18 cellular contexts compared by ENCODE assay signal in genomic region chr7:30422922-30423321, GRCh38. TPM values are rescaled to one million over a fixed set of nuclear protein-coding genes. Genes with fewer than 3 reads are reported as not detected.
DNase-seq lines count a peak whose midpoint lies in the region; ATAC-seq and TF ChIP-seq lines count a peak whose summit lies in the region.
"Had no signal": no experiment of that assay in that cellular context is flagged by ENCODE, and none has a peak within 500 bp of the region (broad histone marks: within the 10 kb centered on the region; RNA-seq: fewer than 3 reads in every experiment).

No MANE protein-coding gene starts in this region.

- CTCF ChIA-PET in SK-N-SH (lab: Yijun Ruan, JAX) = interaction anchor here (0.8 to 2.5 kb wide), 4 partner anchors 10 to 141 kb away, joined by 3 to 14 read pairs (median 4); no protein-coding TSS in a partner anchor

- TF ChIP-seq CTCF in SK-N-SH (IDR thresholded peaks at IDR 0.05) (no peak), fibroblast of lung (conservative IDR thresholded peaks at IDR 0.05 in 1 of 2, IDR thresholded peaks at IDR 0.05 in 1 of 2; ENCODE audit: low read depth in 1 of 2, low read length in 2 of 2) (no peak)

- peaks cover 5% of the 10 kb centered on the region for H3F3A ChIP-seq in SK-N-SH (replicated peaks; ENCODE audit: insufficient read depth)

- H3K36me3 ChIP-seq in SK-N-SH (replicated peaks in 1 of 2; ENCODE audit: control insufficient read depth in 1 of 2, insufficient read depth in 2 of 2, low read length in 1 of 2) (peaks cover 9 to 29% of the 10 kb centered on the region in 2 experiments), fibroblast of lung (ENCODE audit: control insufficient read depth, insufficient read depth, low read length) (peaks cover 2% of the 10 kb centered on the region)

- TF ChIP-seq RAD21 in SK-N-SH (IDR thresholded peaks at IDR 0.05; ENCODE audit: low read length) = no peak

- ATAC-seq in stimulated activated naive CD8-positive, alpha-beta T cell treated with anti-CD3 and anti-CD28 coated beads, Interleukin-15, Interleukin-2, amounts not matched to agents 100 U/mL and 50 U/mL, for 24 hours = peak; percentile 82
- ATAC-seq in stimulated activated naive CD8-positive, alpha-beta T cell treated with anti-CD3 and anti-CD28 coated beads, Interleukin-15, amount 100 ng/mL, for 72 hours = no peak
- ATAC-seq in HG03432 (IDR thresholded peaks at IDR 0.05; ENCODE audit: unreplicated experiment) (no peak), GM18861 (IDR thresholded peaks at IDR 0.05; ENCODE audit: unreplicated experiment) (no peak)
- ATAC-seq: naive thymus-derived CD4-positive, alpha-beta T cell; psoas muscle had no signal

- no peak for TF ChIP-seq EP300 in SK-N-SH (IDR thresholded peaks at IDR 0.05; ENCODE audit: borderline replicate concordance in 1 of 2, low read depth in 1 of 2, low read length in 1 of 2)

- no peaks in the 10 kb centered on the region; a peak in 1 of 4 replicates for H3K4me1 ChIP-seq in SK-N-SH (ENCODE audit: control insufficient read depth in 1 of 2, insufficient read depth in 2 of 2, low read depth in 1 of 2, low read length in 1 of 2)
- no peaks in the 10 kb centered on the region for H3K4me1 ChIP-seq in fibroblast of lung (ENCODE audit: control insufficient read depth, extremely low read depth, insufficient read depth, low read length)
- H3K4me1 ChIP-seq: psoas muscle had no signal

- H3K4me3 ChIP-seq in SK-N-SH (ENCODE audit: low read depth in 2 of 2, low read length in 1 of 2) = no peak overlapping the region
- H3K4me3 ChIP-seq in fibroblast of lung (replicated peaks in 1 of 4; ENCODE audit: control extremely low read depth in 1 of 4, insufficient read depth in 1 of 4, low read depth in 3 of 4, low read length in 4 of 4) = no peak overlapping the region
- H3K4me3 ChIP-seq: cardiac muscle cell, psoas muscle, tibial nerve had no signal

- H4K20me1 ChIP-seq in SK-N-SH (ENCODE audit: insufficient read depth) = no peaks in the 10 kb centered on the region
- no peaks in the 10 kb centered on the region for H4K20me1 ChIP-seq in fibroblast of lung (ENCODE audit: control insufficient read depth, extremely low read depth, insufficient read depth, low read length)

- no peak overlapping the region for H3K4me2 ChIP-seq in SK-N-SH
- H3K4me2 ChIP-seq in fibroblast of lung (ENCODE audit: extremely low read depth, insufficient read depth, low read length) = no peak overlapping the region

- H3K27ac Mint-ChIP-seq in stimulated activated naive CD8-positive, alpha-beta T cell treated with anti-CD3 and anti-CD28 coated beads, Interleukin-15, amount 100 ng/mL, for 72 hours = no peak overlapping the region
- H3K27ac Mint-ChIP-seq: naive thymus-derived CD4-positive, alpha-beta T cell; T-helper 2 cell treated with Interferon-gamma antibody and Interleukin-4, amounts not matched to agents 5 μg/mL and 100 μg/mL, for 36 hours had no signal

- H3K9ac ChIP-seq in SK-N-SH (no peak overlapping the region), fibroblast of lung (ENCODE audit: insufficient read depth, low read length) (no peak overlapping the region)

- no peaks in the 10 kb centered on the region for H3K79me2 ChIP-seq in SK-N-SH (ENCODE audit: insufficient read depth)
- H3K79me2 ChIP-seq in fibroblast of lung (ENCODE audit: control insufficient read depth, insufficient read depth, low read length) = no peaks in the 10 kb centered on the region

- H3K9me3 ChIP-seq in SK-N-SH = no peaks in the 10 kb centered on the region
- H3K9me3 ChIP-seq in fibroblast of lung (ENCODE audit: control insufficient read depth, insufficient read depth, low read depth, low read length) = no peaks in the 10 kb centered on the region
- H3K9me3 ChIP-seq: psoas muscle, tibial nerve had no signal

- H3K27me3 ChIP-seq in SK-N-SH (ENCODE audit: insufficient read depth) (no peaks in the 10 kb centered on the region), fibroblast of lung (ENCODE audit: control insufficient read depth, insufficient read depth, low read length) (no peaks in the 10 kb centered on the region)
- H3K27me3 ChIP-seq: cardiac muscle cell, tibial nerve had no signal

- H2AFZ ChIP-seq in SK-N-SH (ENCODE audit: low read depth) (no peak overlapping the region), fibroblast of lung (ENCODE audit: low read length) (no peak overlapping the region)

- peak; percentile 20 for DNase-seq in stimulated activated naive CD8-positive, alpha-beta T cell treated with anti-CD3 and anti-CD28 coated beads, Interleukin-15, Interleukin-2, amounts not matched to agents 100 U/mL and 50 U/mL, for 24 hours
- DNase-seq in stimulated activated naive CD8-positive, alpha-beta T cell treated with anti-CD3 and anti-CD28 coated beads, Interleukin-15, amount 100 ng/mL, for 72 hours = no peak
- DNase-seq in SK-N-SH (no peak), fibroblast of lung (ENCODE audit: low read depth in 2 of 2) (peak; percentile 25 to 62), OCI-M2 (lab: John Stamatoyannopoulos, UW; ENCODE audit: unreplicated experiment) (no peak)
- no peak for DNase-seq in activated CD4-positive, CD25-positive, alpha-beta regulatory T cell treated with anti-CD3 and anti-CD28 coated beads, Interleukin-2, amount 50 U/mL, for 72 hours
- DNase-seq: activated gamma-delta T cell treated with Interleukin-2 at 50 U/mL for 16 hours; DMS79 treated with DMSO at 0.1 percent for 48 hours; naive thymus-derived CD4-positive, alpha-beta T cell; NCI-H2029 treated with DMSO at 0.1 percent for 48 hours; NCI-H748 treated with DMSO at 0.1 percent for 48 hours; psoas muscle had no signal

- H3K9me2 ChIP-seq in SK-N-SH = no peaks in the 10 kb centered on the region

- H3K27ac ChIP-seq in SK-N-SH (ENCODE audit: low read depth in 2 of 2, low read length in 1 of 2) (no peak overlapping the region), fibroblast of lung (ENCODE audit: insufficient read depth, low read length) (no peak overlapping the region)
- H3K27ac ChIP-seq: C4-2B, cardiac muscle cell, psoas muscle, tibial nerve had no signal

- peaks cover 10% of the 10 kb centered on the region for H3K4me1 Mint-ChIP-seq in stimulated activated naive CD8-positive, alpha-beta T cell treated with anti-CD3 and anti-CD28 coated beads, Interleukin-15, amount 100 ng/mL, for 72 hours

- WGBS in SK-N-SH (ENCODE audit: low lambda C conversion rate) = 79% methylated on average over 6 of the region's 6 CpGs

- POLR2A ChIA-PET in SK-N-SH (lab: Yijun Ruan, JAX) = no interaction called here

- H3K27me3 Mint-ChIP-seq in stimulated activated naive CD8-positive, alpha-beta T cell treated with anti-CD3 and anti-CD28 coated beads, Interleukin-15, amount 100 ng/mL, for 72 hours = no peaks in the 10 kb centered on the region
- H3K27me3 Mint-ChIP-seq: naive thymus-derived CD4-positive, alpha-beta T cell had no signal

- H3K9me3 Mint-ChIP-seq in stimulated activated naive CD8-positive, alpha-beta T cell treated with anti-CD3 and anti-CD28 coated beads, Interleukin-15, amount 100 ng/mL, for 72 hours = no peaks in the 10 kb centered on the region

- H3K4me3 Mint-ChIP-seq in stimulated activated naive CD8-positive, alpha-beta T cell treated with anti-CD3 and anti-CD28 coated beads, Interleukin-15, amount 100 ng/mL, for 72 hours = no peak overlapping the region
- H3K4me3 Mint-ChIP-seq: naive thymus-derived CD4-positive, alpha-beta T cell; T-helper 2 cell treated with Interferon-gamma antibody and Interleukin-4, amounts not matched to agents 5 μg/mL and 100 μg/mL, for 36 hours had no signal

TF ChIP-seq in SK-N-SH, 30 proteins besides CTCF, POLR2A, EP300 and RAD21 (continues in another document):
- TF ChIP-seq MXI1 (IDR thresholded peaks at IDR 0.05; ENCODE audit: low read depth, low read length) = no peak
- TF ChIP-seq ZBTB33 (IDR thresholded peaks at IDR 0.05; ENCODE audit: borderline replicate concordance, low read depth) = no peak
- no peak for TF ChIP-seq IRF3 (IDR thresholded peaks at IDR 0.05; ENCODE audit: low read depth, low read length)
- peak; percentile 37; the same call in 1 of the 2 replicates for TF ChIP-seq FOSL2 (IDR thresholded peaks at IDR 0.05; ENCODE audit: borderline replicate concordance, low read depth)
- TF ChIP-seq JUND (IDR thresholded peaks at IDR 0.05) = 0 out of 2 replicates have a peak, but pooled peaks have one; percentile 10
- no peak for TF ChIP-seq TCF12 (IDR thresholded peaks at IDR 0.05)
- no peak for TF ChIP-seq SMC3 (IDR thresholded peaks at IDR 0.05; ENCODE audit: low read depth, low read length)
- no peak for TF ChIP-seq RXRA (IDR thresholded peaks at IDR 0.05; ENCODE audit: borderline replicate concordance, low read depth)

RNA-seq across cellular contexts. Expression of gene NOD1, which starts 55.7 kb away (rescaled TPM):
- polyA plus RNA-seq in SK-N-SH (2012; rRNA removed) (5.5 and 5.6 TPM in 2 replicates), fibroblast of lung (2.8 and 3.3 TPM in 2 replicates)
- polyA plus RNA-seq in SK-N-SH (2012; cell fraction: cytosol; rRNA removed) = 3.2 and 3.5 TPM in 2 replicates
- 15.0 and 18.3 TPM in 2 replicates for polyA plus RNA-seq in SK-N-SH (2012; cell fraction: nucleus; rRNA removed)
- 6.9 and 7.3 TPM in 2 replicates for total RNA-seq in fibroblast of lung
- 2.1 and 3.4 TPM in 2 replicates for polyA plus RNA-seq in fibroblast of lung (2012)
- polyA minus RNA-seq in fibroblast of lung (ENCODE audit: low replicate concordance) = 1.9 and 5.3 TPM in 2 replicates

Comparison
In these comparisons a context has a peak if more than half of its experiments do, and no peak if none do; other contexts are left out.
1. DNase-seq: peak in stimulated activated naive CD8-positive, alpha-beta T cell treated with anti-CD3 and anti-CD28 coated beads, Interleukin-15, Interleukin-2, amounts not matched to agents 100 U/mL and 50 U/mL, for 24 hours (single experiment) and fibroblast of lung (2 of 2); none in stimulated activated naive CD8-positive, alpha-beta T cell treated with anti-CD3 and anti-CD28 coated beads, Interleukin-15, amount 100 ng/mL, for 72 hours (0 of 2), SK-N-SH (single experiment), OCI-M2 (single experiment) and activated CD4-positive, CD25-positive, alpha-beta regulatory T cell treated with anti-CD3 and anti-CD28 coated beads, Interleukin-2, amount 50 U/mL, for 72 hours (single experiment).